In the genomic region with DNA sequence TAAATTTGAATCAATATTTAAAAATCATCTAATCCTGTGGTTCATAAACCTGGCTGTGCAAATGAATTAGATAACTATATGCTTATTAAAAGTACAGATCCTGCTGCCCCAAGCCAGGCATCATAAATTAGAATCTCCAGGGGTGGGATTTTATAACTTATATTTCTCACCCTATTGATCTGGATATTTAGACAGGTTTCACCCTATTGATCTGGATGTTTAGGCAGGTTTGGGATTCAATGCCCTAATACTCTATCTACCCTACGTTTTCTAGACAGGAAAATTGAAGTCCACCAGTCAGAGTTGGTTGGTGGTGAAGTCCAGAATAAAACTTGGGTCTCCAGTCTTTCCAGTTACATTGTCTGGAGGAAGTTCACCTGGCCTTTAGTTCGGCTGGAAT, we compare ENCODE assay signal across 38 cellular contexts. TPM values are rescaled to one million over a fixed set of nuclear protein-coding genes. Genes with fewer than 3 reads are reported as not detected.
"Had no signal": no experiment of that assay in that cellular context is flagged by ENCODE, and none has a peak within 500 bp of the region (broad histone marks: within the 10 kb centered on the region; RNA-seq: fewer than 3 reads in every experiment).

No MANE protein-coding gene starts in this region.

- DNase-seq: Karpas-422, Kasumi-1, MG63, MM.1S, MV-4-11, NCI-H1048, NCI-H1092, NCI-H1092 treated with DMSO at 0.1 percent for 48 hours, NCI-H1105, NCI-H1105 treated with DMSO at 0.1 percent for 48 hours, NCI-H1417, NCI-H1417 treated with DMSO at 0.1 percent for 48 hours, NCI-H1436, NCI-H1436 treated with DMSO at 0.1 percent for 48 hours, NCI-H146, NCI-H1694, NCI-H1694 treated with DMSO at 0.1 percent for 48 hours, NCI-H187, NCI-H187 treated with DMSO at 0.1 percent for 48 hours, NCI-H1930, NCI-H2029, NCI-H2029 treated with DMSO at 0.1 percent for 48 hours, NCI-H2081, NCI-H2081 treated with DMSO at 0.1 percent for 48 hours, NCI-H2107, NCI-H2171, NCI-H2171 treated with DMSO at 0.1 percent for 48 hours, NCI-H2227 treated with DMSO at 0.1 percent for 48 hours, NCI-H226, NCI-H345, NCI-H446, NCI-H446 treated with DMSO at 0.1 percent for 48 hours, NCI-H510A, NCI-H510A treated with DMSO at 0.1 percent for 48 hours had no signal

- H3K36me3 ChIP-seq: MG63 had no signal

- H3K4me3 ChIP-seq: MG63 had no signal

- H3K9me3 ChIP-seq: MG63 had no signal

- H3K27me3 ChIP-seq: MG63 had no signal

RNA-seq across cellular contexts. Expression of a gene that starts 2.6 kb away (rescaled TPM):
- total RNA-seq: LHCN-M2, M059J, MCF 10A, NCI-H460 had no signal

RNA-seq across cellular contexts. Expression of a gene that starts 18.2 kb away (rescaled TPM):
- total RNA-seq: LHCN-M2, M059J, MCF 10A, NCI-H460 had no signal

RNA-seq across cellular contexts. Expression of a gene that starts 44.0 kb away (rescaled TPM):
- total RNA-seq: LHCN-M2, M059J, MCF 10A, NCI-H460 had no signal

RNA-seq across cellular contexts. Expression of a gene that starts 58.5 kb away (rescaled TPM):
- total RNA-seq: LHCN-M2, M059J, MCF 10A, NCI-H460 had no signal
